Comparison of ENCODE assay signal across 14 cellular contexts in the genomic region with DNA sequence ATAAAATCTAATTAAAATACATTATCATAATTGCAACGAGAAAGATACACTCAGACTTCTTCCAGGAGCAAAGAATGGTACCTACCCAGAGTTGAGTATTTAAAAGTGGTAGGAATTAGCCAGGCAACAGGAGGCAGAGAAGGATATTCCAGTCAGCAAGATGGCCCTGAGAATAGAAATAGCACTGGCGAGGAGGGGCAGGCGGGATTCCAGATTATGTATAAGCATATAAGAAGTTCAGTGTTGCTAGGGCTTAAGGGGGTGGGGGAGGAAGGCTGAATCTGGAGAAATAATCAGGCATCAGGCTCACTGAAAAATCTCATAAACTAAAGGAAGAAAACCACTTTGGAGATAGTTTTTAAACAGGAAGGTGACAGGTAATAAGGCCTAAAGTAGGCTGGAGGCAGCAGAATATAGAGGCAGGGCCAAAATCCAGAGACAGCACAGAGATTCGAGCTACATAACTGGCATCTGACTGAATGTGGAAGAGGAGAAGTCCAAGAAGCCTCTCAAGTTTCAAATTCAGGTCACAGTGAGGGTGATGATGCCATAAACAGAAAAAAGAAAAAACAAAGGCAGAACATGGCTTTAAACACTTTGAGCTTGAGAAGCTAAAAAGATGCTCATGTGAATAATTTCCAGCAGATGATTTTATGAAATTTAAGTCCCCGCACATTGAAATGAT.
"Had no signal": no experiment of that assay in that cellular context is flagged by ENCODE, and none has a peak within 500 bp of the region (broad histone marks: within the 10 kb centered on the region; RNA-seq: fewer than 3 reads in every experiment).

No MANE protein-coding gene starts in this region.

- H3K27me3 ChIP-seq: colonic mucosa, tibial nerve, vagina had no signal

- H3K36me3 ChIP-seq: colonic mucosa, tibial nerve, vagina had no signal

- H3K4me3 Mint-ChIP-seq: activated CD8-positive, alpha-beta T cell treated with anti-CD3 and anti-CD28 coated beads for 36 hours; natural killer cell; T-cell had no signal

- H3K27ac ChIP-seq: colonic mucosa, tibial nerve, vagina had no signal

- H3K36me3 Mint-ChIP-seq: natural killer cell had no signal

- ATAC-seq: activated CD8-positive, alpha-beta T cell treated with anti-CD3 and anti-CD28 coated beads for 36 hours; left cardiac atrium; natural killer cell; T-cell had no signal

- H3K27me3 Mint-ChIP-seq: activated CD8-positive, alpha-beta T cell treated with anti-CD3 and anti-CD28 coated beads for 36 hours; T-cell had no signal

- H3K4me3 ChIP-seq: colonic mucosa, lung, tibial nerve, vagina had no signal

- DNase-seq: activated CD4-positive, alpha-beta T cell treated with anti-CD3 and anti-CD28 coated beads for 4 hours; activated CD8-positive, alpha-beta memory T cell treated with anti-CD3 and anti-CD28 coated beads, Interleukin-2, amount 50 U/mL, for 4 hours; activated CD8-positive, alpha-beta T cell treated with anti-CD3 and anti-CD28 coated beads for 36 hours; activated naive CD4-positive, alpha-beta T cell; colonic mucosa; effector CD4-positive, alpha-beta T cell; left cardiac atrium; natural killer cell; occipital lobe; stimulated activated CD4-positive, alpha-beta T cell treated with anti-CD3 and anti-CD28 coated beads, Interleukin-4, amount 100 ng/mL, for 4 hours; T-cell had no signal

- H3K27ac Mint-ChIP-seq: activated CD8-positive, alpha-beta T cell treated with anti-CD3 and anti-CD28 coated beads for 36 hours; natural killer cell; T-cell had no signal

- H3K4me1 ChIP-seq: colonic mucosa had no signal

- H3K9me3 ChIP-seq: colonic mucosa, tibial nerve, vagina had no signal

- H3K9me3 Mint-ChIP-seq: activated CD8-positive, alpha-beta T cell treated with anti-CD3 and anti-CD28 coated beads for 36 hours; natural killer cell; T-cell had no signal
